Comparison of ENCODE assay signal across 18 cellular contexts in genomic region chr19:35529241-35530218, GRCh38. TPM values are rescaled to one million over a fixed set of nuclear protein-coding genes. Genes with fewer than 3 reads are reported as not detected.
DNase-seq lines count a peak whose midpoint lies in the region; ATAC-seq and TF ChIP-seq lines count a peak whose summit lies in the region.
"Had no signal": no experiment of that assay in that cellular context is flagged by ENCODE, and none has a peak within 500 bp of the region (broad histone marks: within the 10 kb centered on the region; RNA-seq: fewer than 3 reads in every experiment).

No MANE protein-coding gene starts in this region.

- H3K79me2 ChIP-seq in GM23338 (replicated peaks; ENCODE audit: insufficient read depth), result no peaks in the 10 kb centered on the region

- no peak overlapping the region for H3K4me2 ChIP-seq in GM23338

- H3K4me1 ChIP-seq in suprapubic skin (peaks cover 33% of the 10 kb centered on the region), GM23338 (ENCODE audit: insufficient read depth) (peaks cover 11% of the 10 kb centered on the region)
- peaks cover 14% of the 10 kb centered on the region for H3K4me1 ChIP-seq in CD8-positive, alpha-beta T cell (ENCODE audit: insufficient read depth, low read length)

- ATAC-seq in esophagus mucosa (peak; percentile 68), GM21529 (IDR thresholded peaks at IDR 0.05; ENCODE audit: unreplicated experiment) (no peak), GM23338 (no peak)
- no peak for ATAC-seq in CD8-positive, alpha-beta T cell
- ATAC-seq: SK-N-SH treated with all-trans-retinoic acid at 6 μM for 48 hours had no signal

- no peak for TF ChIP-seq POLR2A in suprapubic skin (IDR thresholded peaks at IDR 0.05)

- no peak overlapping the region for H3K27ac Mint-ChIP-seq in GM23338
- H3K27ac Mint-ChIP-seq in CD8-positive, alpha-beta T cell, result no peak overlapping the region
- H3K27ac Mint-ChIP-seq: CD8-positive, alpha-beta memory T cell; HFFc6 had no signal

- H2AFZ ChIP-seq in GM23338, result no peak overlapping the region

- H3K4me3 Mint-ChIP-seq in GM23338, result no peak overlapping the region
- H3K4me3 Mint-ChIP-seq in CD8-positive, alpha-beta T cell, result no peak overlapping the region
- H3K4me3 Mint-ChIP-seq: CD8-positive, alpha-beta memory T cell; HFFc6 had no signal

- peaks cover 38% of the 10 kb centered on the region for H3K27me3 Mint-ChIP-seq in GM23338 (ENCODE audit: insufficient read depth, low read depth, poor library complexity)
- peaks cover 36% of the 10 kb centered on the region for H3K27me3 Mint-ChIP-seq in CD8-positive, alpha-beta T cell (ENCODE audit: low read depth)

- no peaks in the 10 kb centered on the region for H3K36me3 ChIP-seq in suprapubic skin
- no peaks in the 10 kb centered on the region for H3K36me3 ChIP-seq in GM23338 (ENCODE audit: insufficient read depth)
- no peaks in the 10 kb centered on the region for H3K36me3 ChIP-seq in CD8-positive, alpha-beta T cell (ENCODE audit: insufficient read depth, low read length)
- H3K36me3 ChIP-seq: MG63 had no signal

- H3K4me3 ChIP-seq in suprapubic skin (no peak overlapping the region), GM23338 (no peak overlapping the region)
- no peak overlapping the region for H3K4me3 ChIP-seq in CD8-positive, alpha-beta T cell (ENCODE audit: low read depth, low read length)
- H3K4me3 ChIP-seq: MG63 had no signal

- TF ChIP-seq EP300 in suprapubic skin (IDR thresholded peaks at IDR 0.05), result no peak

- H3K27ac ChIP-seq in suprapubic skin (peak overlapping the region; percentile 70), GM23338 (ENCODE audit: low read depth) (no peak overlapping the region)
- H3K27ac ChIP-seq in CD8-positive, alpha-beta T cell (ENCODE audit: low read depth, low read length), result no peak overlapping the region

- peaks cover 69% of the 10 kb centered on the region for H3K27me3 ChIP-seq in suprapubic skin
- peaks cover 29% of the 10 kb centered on the region for H3K27me3 ChIP-seq in GM23338 (ENCODE audit: insufficient read depth)
- no peaks in the 10 kb centered on the region for H3K27me3 ChIP-seq in CD8-positive, alpha-beta T cell (ENCODE audit: insufficient read depth, low read length)

- H3F3A ChIP-seq in GM23338 (replicated peaks; ENCODE audit: low read depth), result no peaks in the 10 kb centered on the region

- H3K9me3 ChIP-seq in suprapubic skin, result no peaks in the 10 kb centered on the region
- H3K9me3 ChIP-seq in CD8-positive, alpha-beta T cell (ENCODE audit: low read length), result no peaks in the 10 kb centered on the region
- H3K9me3 ChIP-seq: MG63 had no signal

- H3K9me2 ChIP-seq in GM23338 (ENCODE audit: insufficient read depth), result no peaks in the 10 kb centered on the region

- CTCF ChIA-PET in CD8-positive, alpha-beta T cell (lab: Charles Lee), result interaction anchor here (1.1 to 1.7 kb wide), 2 partner anchors 19 to 27 kb away, joined by 4 read pairs; no protein-coding TSS in a partner anchor

- TF ChIP-seq CTCF in suprapubic skin (IDR thresholded peaks at IDR 0.05), result no peak
- no peak for TF ChIP-seq CTCF in GM23338 (conservative IDR thresholded peaks at IDR 0.05; ENCODE audit: low read depth in 2 of 2)
- no peak for TF ChIP-seq CTCF in CD8-positive, alpha-beta T cell (IDR thresholded peaks at IDR 0.05)

- H4K20me1 ChIP-seq in GM23338 (replicated peaks; ENCODE audit: insufficient read depth), result no peaks in the 10 kb centered on the region

- H3K36me3 Mint-ChIP-seq in GM23338 (ENCODE audit: low read depth), result no peaks in the 10 kb centered on the region; the same call in 2 of the 3 replicates
- no peaks in the 10 kb centered on the region for H3K36me3 Mint-ChIP-seq in CD8-positive, alpha-beta T cell

- POLR2A ChIA-PET in CD8-positive, alpha-beta T cell (lab: Charles Lee), result no interaction called here

- H3K9me3 Mint-ChIP-seq in GM23338, result no peaks in the 10 kb centered on the region
- H3K9me3 Mint-ChIP-seq in CD8-positive, alpha-beta T cell, result no peaks in the 10 kb centered on the region
- H3K9me3 Mint-ChIP-seq: HFFc6 had no signal

- DNase-seq in ELF-1 (ENCODE audit: low read depth, low spot score) (peak; percentile 41), RPMI8226 (peak; percentile 28), suprapubic skin (ENCODE audit: low spot score in 2 of 2) (no peak), GM23338 (ENCODE audit: low spot score) (no peak)
- no peak for DNase-seq in CD8-positive, alpha-beta T cell
- DNase-seq: CD8-positive, alpha-beta memory T cell; HFFc6; MG63; NCI-H187 treated with DMSO at 0.1 percent for 48 hours; NCI-H2107; NK-92 treated with Interleukin-12 subunit alpha and Interleukin-12 subunit beta, amount 100 ng/mL, for 24 hours had no signal

- intact Hi-C loops in CD8-positive, alpha-beta T cell (cut with DNase I, micrococcal nuclease), result no loop called here

- H3K4me1 Mint-ChIP-seq in GM23338, result peaks cover 16% of the 10 kb centered on the region
- peaks cover 13% of the 10 kb centered on the region for H3K4me1 Mint-ChIP-seq in CD8-positive, alpha-beta T cell (ENCODE audit: low read depth)

- WGBS in suprapubic skin, result 41% methylated on average over 14 of the region's 19 CpGs

TF ChIP-seq in GM23338, 12 proteins besides CTCF, POLR2A, EP300 and RAD21:
- TF ChIP-seq EZH2phosphoT487 (IDR thresholded peaks at IDR 0.05; ENCODE audit: unreplicated experiment), result no peak
- TF ChIP-seq ZNF114 (CRISPR knock-in tag; IDR thresholded peaks at IDR 0.05), result no peak
- TF ChIP-seq EZH2 (IDR thresholded peaks at IDR 0.05; ENCODE audit: low read depth, unreplicated experiment), result no peak
- TF ChIP-seq STAT1 (IDR thresholded peaks at IDR 0.05; ENCODE audit: unreplicated experiment), result no peak
- no peak for TF ChIP-seq ZNF331 (CRISPR knock-in tag; IDR thresholded peaks at IDR 0.05; ENCODE audit: low read depth)
- TF ChIP-seq, protein P1, sequence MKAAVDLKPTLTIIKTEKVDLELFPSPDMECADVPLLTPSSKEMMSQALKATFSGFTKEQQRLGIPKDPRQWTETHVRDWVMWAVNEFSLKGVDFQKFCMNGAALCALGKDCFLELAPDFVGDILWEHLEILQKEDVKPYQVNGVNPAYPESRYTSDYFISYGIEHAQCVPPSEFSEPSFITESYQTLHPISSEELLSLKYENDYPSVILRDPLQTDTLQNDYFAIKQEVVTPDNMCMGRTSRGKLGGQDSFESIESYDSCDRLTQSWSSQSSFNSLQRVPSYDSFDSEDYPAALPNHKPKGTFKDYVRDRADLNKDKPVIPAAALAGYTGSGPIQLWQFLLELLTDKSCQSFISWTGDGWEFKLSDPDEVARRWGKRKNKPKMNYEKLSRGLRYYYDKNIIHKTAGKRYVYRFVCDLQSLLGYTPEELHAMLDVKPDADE (IDR thresholded peaks at IDR 0.05), result no peak
- TF ChIP-seq CREB1 (CRISPR knock-in tag; IDR thresholded peaks at IDR 0.05; ENCODE audit: low read depth), result no peak

RNA-seq across cellular contexts. Expression of gene SBSN, which starts 1.4 kb away (rescaled TPM):
- 1,433 TPM for total RNA-seq in esophagus mucosa
- 1,000 to 10,000 TPM in 3 of 4 donors, 100 to 1,000 TPM in 1; 308 to 1,594 (median 1,430) TPM for total RNA-seq in suprapubic skin
- not detected in 2 replicates for total RNA-seq in GM23338 (2014; rRNA removed; shearing (Covaris generic))
- polyA plus RNA-seq in GM23338 (2016; fragmentation: Nextera tagmentation; extraction: Ambion mirVana), result 0.39 and 0.42 TPM in 2 replicates
- total RNA-seq in CD8-positive, alpha-beta T cell, result not detected
- total RNA-seq: CD8-positive, alpha-beta memory T cell; LHCN-M2; NCI-H460 had no signal
- polyA plus RNA-seq: CD8-positive, alpha-beta memory T cell had no signal

RNA-seq across cellular contexts. Expression of gene GAPDHS, which starts 3.7 kb away (rescaled TPM):
- not detected for total RNA-seq in esophagus mucosa
- 1 to 10 TPM; 4.1 to 8.4 (median 6.4) TPM for total RNA-seq in suprapubic skin
- total RNA-seq in GM23338 (2014; rRNA removed; shearing (Covaris generic)), result not detected in 2 replicates
- polyA plus RNA-seq in GM23338 (2016; fragmentation: Nextera tagmentation; extraction: Ambion mirVana), result 0.21 TPM in 1 of 2 replicates, not detected in the other
- not detected for total RNA-seq in CD8-positive, alpha-beta T cell
- total RNA-seq: CD8-positive, alpha-beta memory T cell; Daoy; HFFc6; LHCN-M2; NCI-H460 had no signal
- polyA plus RNA-seq: BJ; CD8-positive, alpha-beta memory T cell had no signal

RNA-seq across cellular contexts. Expression of gene TMEM147, which starts 15.9 kb away (rescaled TPM):
- total RNA-seq in esophagus mucosa, result 87.7 TPM
- 100 to 1,000 TPM in 3 of 4 donors, 10 to 100 TPM in 1; 67.5 to 158 (median 118) TPM for total RNA-seq in suprapubic skin
- total RNA-seq in GM23338 (2014; rRNA removed; shearing (Covaris generic)), result 164 and 170 TPM in 2 replicates
- polyA plus RNA-seq in GM23338 (2016; fragmentation: Nextera tagmentation; extraction: Ambion mirVana), result 272 TPM in 2 replicates
- total RNA-seq in CD8-positive, alpha-beta T cell, result 10 to 100 TPM; 22.3 to 27.2 TPM

RNA-seq across cellular contexts. Expression of gene DMKN, which starts 16.1 kb away (rescaled TPM):
- 406 TPM for total RNA-seq in esophagus mucosa
- total RNA-seq in suprapubic skin, result 1,000 to 10,000 TPM; 2,237 to 6,229 (median 5,437) TPM
- total RNA-seq in GM23338 (2014; rRNA removed; shearing (Covaris generic)), result 259 and 276 TPM in 2 replicates
- polyA plus RNA-seq in GM23338 (2016; fragmentation: Nextera tagmentation; extraction: Ambion mirVana), result 569 and 615 TPM in 2 replicates
- 1 to 10 TPM; 1.5 to 1.9 TPM for total RNA-seq in CD8-positive, alpha-beta T cell

RNA-seq across cellular contexts. Expression of gene ATP4A, which starts 33.9 kb away (rescaled TPM):
- not detected for total RNA-seq in esophagus mucosa
- not detected for total RNA-seq in suprapubic skin
- 0.62 and 0.63 TPM in 2 replicates for total RNA-seq in GM23338 (2014; rRNA removed; shearing (Covaris generic))
- polyA plus RNA-seq in GM23338 (2016; fragmentation: Nextera tagmentation; extraction: Ambion mirVana), result 0.61 and 1.0 TPM in 2 replicates
- not detected for total RNA-seq in CD8-positive, alpha-beta T cell
- total RNA-seq: CD8-positive, alpha-beta memory T cell; Daoy; HFFc6; LHCN-M2; NCI-H460 had no signal
- polyA plus RNA-seq: BJ; CD8-positive, alpha-beta memory T cell had no signal

Comparison
In these comparisons a context has a peak if more than half of its experiments do, and no peak if none do; other contexts are left out.
1. DNase-seq: peak in ELF-1 (single experiment) and RPMI8226 (single experiment); none in suprapubic skin (0 of 2), GM23338 (single experiment) and CD8-positive, alpha-beta T cell (0 of 7).
2. RNA of gene SBSN, which starts 1.4 kb away (total RNA-seq): 308 to 1,594 TPM in suprapubic skin and 1,433 TPM in esophagus mucosa (single experiment); not detected in GM23338 and not detected in CD8-positive, alpha-beta T cell; every median in the first group is over 100 times any median in the second.